In genomic region chrX:67520671-67521070, GRCh38 we compare ENCODE assay signal across 28 cellular contexts. TPM values are rescaled to one million over a fixed set of nuclear protein-coding genes. Genes with fewer than 3 reads are reported as not detected.
"Had no signal": no experiment of that assay in that cellular context is flagged by ENCODE, and none has a peak within 500 bp of the region (broad histone marks: within the 10 kb centered on the region; RNA-seq: fewer than 3 reads in every experiment).

No MANE protein-coding gene starts in this region.

- H3K4me1 Mint-ChIP-seq: endodermal cell had no signal

- H3K4me1 ChIP-seq: colonic mucosa, esophagus muscularis mucosa, esophagus squamous epithelium, foreskin keratinocyte, gastroesophageal sphincter had no signal

- H3K4me3 Mint-ChIP-seq: dendritic cell treated with granulocyte-macrophage colony-stimulating factor and Interleukin-4, amounts not matched to agents 40 ng/mL and 50 ng/mL, for 4 days; effector memory CD8-positive, alpha-beta T cell; endodermal cell had no signal

- H3K27ac Mint-ChIP-seq: dendritic cell treated with granulocyte-macrophage colony-stimulating factor and Interleukin-4, amounts not matched to agents 40 ng/mL and 50 ng/mL, for 4 days; effector memory CD8-positive, alpha-beta T cell; endodermal cell had no signal

- H3K27me3 Mint-ChIP-seq: dendritic cell treated with granulocyte-macrophage colony-stimulating factor and Interleukin-4, amounts not matched to agents 40 ng/mL and 50 ng/mL, for 4 days; effector memory CD8-positive, alpha-beta T cell had no signal

- ATAC-seq: effector memory CD8-positive, alpha-beta T cell; esophagus mucosa; foreskin keratinocyte; gastrocnemius medialis; gastroesophageal sphincter; heart left ventricle; heart right ventricle had no signal

- DNase-seq: colonic mucosa; cortex of kidney; dermis blood vessel endothelial cell; dorsolateral prefrontal cortex; effector CD4-positive, alpha-beta T cell; effector CD8-positive, alpha-beta T cell; effector memory CD4-positive, alpha-beta T cell; effector memory CD8-positive, alpha-beta T cell; endodermal cell; erythroblast; esophagus squamous epithelium; foreskin fibroblast; foreskin keratinocyte; foreskin melanocyte; gastrocnemius medialis; glutamatergic neuron; head of caudate nucleus; heart left ventricle; heart right ventricle had no signal

- H3K9me3 ChIP-seq: colonic mucosa, esophagus squamous epithelium, gastrocnemius medialis had no signal

- H3K27ac ChIP-seq: colonic mucosa, coronary artery, dorsolateral prefrontal cortex, epithelial cell of prostate, esophagus muscularis mucosa, esophagus squamous epithelium, foreskin keratinocyte, gastrocnemius medialis, gastroesophageal sphincter, heart left ventricle, heart right ventricle had no signal

- H3K4me3 ChIP-seq: colonic mucosa, coronary artery, dorsolateral prefrontal cortex, esophagus muscularis mucosa, esophagus squamous epithelium, gastrocnemius medialis, gastroesophageal sphincter, heart left ventricle, heart right ventricle had no signal

- FAIRE-seq: colon, endometrium, frontal cortex had no signal

- H3K36me3 ChIP-seq: colonic mucosa, esophagus muscularis mucosa, esophagus squamous epithelium, gastrocnemius medialis, gastroesophageal sphincter, heart left ventricle, heart right ventricle had no signal

- H3K27me3 ChIP-seq: colonic mucosa, esophagus muscularis mucosa, esophagus squamous epithelium, foreskin keratinocyte, gastrocnemius medialis, gastroesophageal sphincter, heart left ventricle had no signal

- H3K9me3 Mint-ChIP-seq: dendritic cell treated with granulocyte-macrophage colony-stimulating factor and Interleukin-4, amounts not matched to agents 40 ng/mL and 50 ng/mL, for 4 days; effector memory CD8-positive, alpha-beta T cell had no signal

RNA-seq across cellular contexts. Expression of gene AR, which starts 23.1 kb away (rescaled TPM):
- polyA plus RNA-seq: foreskin keratinocyte had no signal
